ENCODE assay signal across 1 cellular context in genomic region chr16:81443688-81444447, GRCh38.
TF ChIP-seq lines count a peak whose summit lies in the region.

No MANE protein-coding gene starts in this region.

TF ChIP-seq in K562, 482 proteins besides CTCF, POLR2A, EP300 and RAD21 (continues in another document):
- peak; percentile 59 for TF ChIP-seq MGA (IDR thresholded peaks at IDR 0.05)
- 0 out of 2 replicates have a peak, but pooled peaks have one; percentile 1 for TF ChIP-seq ZNF395 (CRISPR knock-in tag; IDR thresholded peaks at IDR 0.05)
- no peak for TF ChIP-seq BACH1 (tag; IDR thresholded peaks at IDR 0.05)
- TF ChIP-seq SAP30 (IDR thresholded peaks at IDR 0.05; ENCODE audit: borderline replicate concordance, insufficient read depth, low read depth, low read length, poor library complexity, severe bottlenecking), result peak; percentile 25
- 0 out of 2 replicates have a peak, but pooled peaks have one; percentile 30 for TF ChIP-seq ZBTB2 (IDR thresholded peaks at IDR 0.05)
- no peak for TF ChIP-seq RNF2 (IDR thresholded peaks at IDR 0.05)
- no peak for TF ChIP-seq ZNF766 (CRISPR knock-in tag; conservative IDR thresholded peaks at IDR 0.05)
- peak; percentile 83 for TF ChIP-seq MAX (CRISPR knock-in tag; IDR thresholded peaks at IDR 0.05)
- no peak for TF ChIP-seq ATF1 (CRISPR knock-in tag; IDR thresholded peaks at IDR 0.05)
- peak; percentile 62 for TF ChIP-seq ATF1 (tag; IDR thresholded peaks at IDR 0.05)
- TF ChIP-seq ZNF740 (CRISPR knock-in tag; IDR thresholded peaks at IDR 0.05), result no peak
- TF ChIP-seq ZNF740 (tag; IDR thresholded peaks at IDR 0.05), result no peak
- peak; percentile 37; the same call in 1 of the 2 replicates for TF ChIP-seq ZSCAN32 (CRISPR knock-in tag; IDR thresholded peaks at IDR 0.05)
- peak; percentile 85 for TF ChIP-seq ZBTB7A (IDR thresholded peaks at IDR 0.05; ENCODE audit: borderline replicate concordance, control insufficient read depth, low read depth, low read length)
- 0 out of 2 replicates have a peak, but pooled peaks have one; percentile 18 for TF ChIP-seq ZNF511 (CRISPR knock-in tag; IDR thresholded peaks at IDR 0.05)
- 0 out of 2 replicates have a peak, but pooled peaks have one; percentile 27 for TF ChIP-seq FOXP1 (CRISPR knock-in tag; IDR thresholded peaks at IDR 0.05)
- TF ChIP-seq CAMTA2 (CRISPR knock-in tag; conservative IDR thresholded peaks at IDR 0.05), result 0 out of 2 replicates have a peak, but pooled peaks have one; percentile 61
- TF ChIP-seq THRAP3 (IDR thresholded peaks at IDR 0.05; ENCODE audit: borderline replicate concordance), result no peak
- 0 out of 2 replicates have a peak, but pooled peaks have one; percentile 2 for TF ChIP-seq GABPB1 (CRISPR knock-in tag; IDR thresholded peaks at IDR 0.05)
- no peak for TF ChIP-seq ARID2 (IDR thresholded peaks at IDR 0.05)
- TF ChIP-seq PHF8 (IDR thresholded peaks at IDR 0.05; ENCODE audit: borderline replicate concordance, low read length), result peak; percentile 40; the same call in 1 of the 2 replicates
- TF ChIP-seq E2F6 (IDR thresholded peaks at IDR 0.05; ENCODE audit: borderline replicate concordance in 1 of 2, extremely low read depth in 1 of 2, insufficient read depth in 1 of 2, insufficient read length in 1 of 2, low read depth in 1 of 2, low read length in 1 of 2, poor library complexity in 1 of 2, severe bottlenecking in 1 of 2), result peak in 1 of 2 experiments; percentile 28
- peak in 1 of 2 experiments; percentile 33; a peak in 1 of 4 replicates for TF ChIP-seq HDAC1 (IDR thresholded peaks at IDR 0.05)
- TF ChIP-seq ZNF224 (CRISPR knock-in tag; IDR thresholded peaks at IDR 0.05), result no peak
- TF ChIP-seq ELF4 (CRISPR knock-in tag; IDR thresholded peaks at IDR 0.05), result no peak
- TF ChIP-seq PHB (CRISPR knock-in tag; IDR thresholded peaks at IDR 0.05), result no peak
- no peak for TF ChIP-seq HOXB6 (CRISPR knock-in tag; IDR thresholded peaks at IDR 0.05; ENCODE audit: borderline replicate concordance)
- no peak for TF ChIP-seq ARID3A (IDR thresholded peaks at IDR 0.05; ENCODE audit: borderline replicate concordance, low read depth, low read length)
- TF ChIP-seq ZNF165 (CRISPR knock-in tag; IDR thresholded peaks at IDR 0.05; ENCODE audit: borderline replicate concordance), result no peak
- no peak for TF ChIP-seq CC2D1A (IDR thresholded peaks at IDR 0.05)
- TF ChIP-seq EGR1 (conservative IDR thresholded peaks at IDR 0.05), result peak; percentile 85
- peak; percentile 33; the same call in 1 of the 2 replicates for TF ChIP-seq ZFX (CRISPR knock-in tag; IDR thresholded peaks at IDR 0.05)
- no peak for TF ChIP-seq FOXJ3 (CRISPR knock-in tag; IDR thresholded peaks at IDR 0.05)
- 0 out of 2 replicates have a peak, but pooled peaks have one; percentile 63 for TF ChIP-seq KDM2B (CRISPR knock-in tag; IDR thresholded peaks at IDR 0.05)
- TF ChIP-seq BRD9 (IDR thresholded peaks at IDR 0.05; ENCODE audit: low read depth, partially characterized antibody), result no peak
- no peak for TF ChIP-seq TAF1 (IDR thresholded peaks at IDR 0.05; ENCODE audit: control insufficient read depth, extremely low read depth, insufficient read depth, low read length, severe bottlenecking)
- TF ChIP-seq ZNF143 (CRISPR knock-in tag; IDR thresholded peaks at IDR 0.05), result no peak
- no peak for TF ChIP-seq ZNF140 (CRISPR knock-in tag; IDR thresholded peaks at IDR 0.05)
- peak; percentile 47; the same call in 1 of the 2 replicates for TF ChIP-seq MYC (IDR thresholded peaks at IDR 0.05; ENCODE audit: low read depth, low read length)
- TF ChIP-seq MYC (CRISPR knock-in tag; IDR thresholded peaks at IDR 0.05; ENCODE audit: borderline replicate concordance, low read depth), result no peak
- peak; percentile 71 for TF ChIP-seq L3MBTL2 (IDR thresholded peaks at IDR 0.05)
- no peak for TF ChIP-seq NFIX (CRISPR knock-in tag; IDR thresholded peaks at IDR 0.05; ENCODE audit: low read depth)
- TF ChIP-seq MAFF (IDR thresholded peaks at IDR 0.05; ENCODE audit: low read length), result no peak
- TF ChIP-seq KLF13 (tag; IDR thresholded peaks at IDR 0.05; ENCODE audit: borderline replicate concordance, low read depth), result 0 out of 2 replicates have a peak, but pooled peaks have one; percentile 40
- 0 out of 2 replicates have a peak, but pooled peaks have one; percentile 27 for TF ChIP-seq STAG1 (CRISPR knock-in tag; IDR thresholded peaks at IDR 0.05; ENCODE audit: borderline replicate concordance)
